15 cellular contexts compared by ENCODE assay signal in the genomic region with DNA sequence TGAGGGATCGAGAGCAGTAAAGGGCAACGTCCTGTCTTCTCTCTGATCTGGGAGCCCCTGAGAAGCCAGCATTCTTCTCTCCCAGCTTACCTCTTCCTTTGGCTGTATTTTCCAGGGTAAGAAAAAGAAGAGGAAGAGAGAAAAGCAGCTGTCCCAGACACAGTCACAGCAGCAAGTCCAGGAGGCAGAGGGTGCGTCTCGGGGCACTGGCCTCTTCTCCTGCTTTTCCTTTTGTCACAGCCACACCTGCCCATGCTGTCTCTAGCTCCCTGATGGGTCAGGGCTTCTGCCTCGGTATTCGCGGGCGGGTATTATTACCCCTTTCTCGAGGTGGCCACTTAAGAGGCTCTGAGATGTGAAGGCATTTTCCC. TPM values are rescaled to one million over a fixed set of nuclear protein-coding genes. Genes with fewer than 3 reads are reported as not detected.
DNase-seq lines count a peak whose midpoint lies in the region; ATAC-seq and TF ChIP-seq lines count a peak whose summit lies in the region.
"Had no signal": no experiment of that assay in that cellular context is flagged by ENCODE, and none has a peak within 500 bp of the region (broad histone marks: within the 10 kb centered on the region; RNA-seq: fewer than 3 reads in every experiment).

No MANE protein-coding gene starts in this region.

- H4K20me1 ChIP-seq in OCI-LY3 (ENCODE audit: insufficient read depth, low read length), result no peaks in the 10 kb centered on the region

- TF ChIP-seq CTCF in OCI-LY3 (IDR thresholded peaks at IDR 0.05; ENCODE audit: low read depth, low read length), result no peak
- TF ChIP-seq CTCF in epithelial cell of proximal tubule (conservative IDR thresholded peaks at IDR 0.05; ENCODE audit: low read depth, low read length), result no peak

- H3K4me2 ChIP-seq in OCI-LY3 (ENCODE audit: low read length), result peak overlapping the region; percentile 48

- H3K4me3 ChIP-seq in OCI-LY3 (ENCODE audit: low read length) (peak overlapping the region; percentile 49; the same call in 1 of the 2 replicates), epithelial cell of proximal tubule (ENCODE audit: low read depth, low read length) (peak overlapping the region; percentile 43)

- no peak for DNase-seq in activated T-cell treated with anti-CD3 and anti-CD28 coated beads, Interleukin-2, amount 50 U/mL, for 4 hours
- DNase-seq in activated T-cell treated with anti-CD3 and anti-CD28 coated beads for 4 hours (no peak), epithelial cell of proximal tubule (ENCODE audit: low read depth) (no peak), AG08395 (ENCODE audit: low spot score) (no peak), NCI-H524 (lab: John Stamatoyannopoulos, UW) (no peak)
- no peak for DNase-seq in stimulated activated effector memory CD8-positive, alpha-beta T cell treated with anti-CD3 and anti-CD28 coated beads, Interleukin-12 subunit alpha, Interleukin-12 subunit beta, amount 100 ng/mL, for 72 hours (ENCODE audit: low spot score in 2 of 2)
- DNase-seq: activated CD4-positive, alpha-beta T cell treated with anti-CD3 and anti-CD28 coated beads for 1 hour; activated effector memory CD4-positive, alpha-beta T cell treated with anti-CD3 and anti-CD28 coated beads, Interleukin-2, amount 50 U/mL, for 16 hours; hippocampal formation; NCI-H2029 treated with DMSO at 0.1 percent for 48 hours; NK-92 treated with Interleukin-12 subunit alpha and Interleukin-12 subunit beta, amount 100 ng/mL, for 24 hours; posterior cingulate gyrus had no signal

- H3K9me3 ChIP-seq in OCI-LY3 (ENCODE audit: insufficient read depth, low read length), result no peaks in the 10 kb centered on the region

- no peak overlapping the region for H2AFZ ChIP-seq in OCI-LY3 (ENCODE audit: low read depth, low read length)

- no peaks in the 10 kb centered on the region for H3K36me3 ChIP-seq in OCI-LY3 (replicated peaks; ENCODE audit: low read depth, low read length)

- no peaks in the 10 kb centered on the region for H3K36me3 Mint-ChIP-seq in activated T-cell treated with anti-CD3 and anti-CD28 coated beads, Interleukin-2, amount 50 U/mL, for 4 hours (ENCODE audit: insufficient read depth)
- H3K36me3 Mint-ChIP-seq in stimulated activated effector memory CD8-positive, alpha-beta T cell treated with anti-CD3 and anti-CD28 coated beads, Interleukin-12 subunit alpha, Interleukin-12 subunit beta, amount 100 ng/mL, for 72 hours, result peaks cover 24% of the 10 kb centered on the region

- peaks cover 22% of the 10 kb centered on the region for H3K4me1 ChIP-seq in OCI-LY3 (ENCODE audit: low read length)

- H3K9me3 Mint-ChIP-seq in activated T-cell treated with anti-CD3 and anti-CD28 coated beads, Interleukin-2, amount 50 U/mL, for 4 hours, result no peaks in the 10 kb centered on the region
- no peaks in the 10 kb centered on the region for H3K9me3 Mint-ChIP-seq in stimulated activated effector memory CD8-positive, alpha-beta T cell treated with anti-CD3 and anti-CD28 coated beads, Interleukin-12 subunit alpha, Interleukin-12 subunit beta, amount 100 ng/mL, for 72 hours

- H3K27me3 Mint-ChIP-seq in activated T-cell treated with anti-CD3 and anti-CD28 coated beads, Interleukin-2, amount 50 U/mL, for 4 hours (ENCODE audit: low read depth), result peaks cover 3% of the 10 kb centered on the region

- no peaks in the 10 kb centered on the region for H3K79me2 ChIP-seq in OCI-LY3 (ENCODE audit: low read length)

- H3K27me3 ChIP-seq in OCI-LY3 (ENCODE audit: low read depth, low read length), result peaks cover 13% of the 10 kb centered on the region

- peaks cover 28% of the 10 kb centered on the region for H3K4me1 Mint-ChIP-seq in activated T-cell treated with anti-CD3 and anti-CD28 coated beads, Interleukin-2, amount 50 U/mL, for 4 hours (ENCODE audit: low read depth)
- peaks cover 42% of the 10 kb centered on the region for H3K4me1 Mint-ChIP-seq in stimulated activated effector memory CD8-positive, alpha-beta T cell treated with anti-CD3 and anti-CD28 coated beads, Interleukin-12 subunit alpha, Interleukin-12 subunit beta, amount 100 ng/mL, for 72 hours

- H3K27ac ChIP-seq in OCI-LY3 (ENCODE audit: low read length), result no peak overlapping the region
- H3K27ac ChIP-seq: epithelial cell of prostate had no signal

- H3K27ac Mint-ChIP-seq in stimulated activated effector memory CD8-positive, alpha-beta T cell treated with anti-CD3 and anti-CD28 coated beads, Interleukin-12 subunit alpha, Interleukin-12 subunit beta, amount 100 ng/mL, for 72 hours, result peak overlapping the region; percentile 89

- ATAC-seq in activated T-cell treated with anti-CD3 and anti-CD28 coated beads, Interleukin-2, amount 50 U/mL, for 4 hours, result no peak
- no peak for ATAC-seq in stimulated activated effector memory CD8-positive, alpha-beta T cell treated with anti-CD3 and anti-CD28 coated beads, Interleukin-12 subunit alpha, Interleukin-12 subunit beta, amount 100 ng/mL, for 72 hours
- ATAC-seq in GM19351 (IDR thresholded peaks at IDR 0.05; ENCODE audit: unreplicated experiment), result no peak

- peak overlapping the region; percentile 19; the same call in 1 of the 2 replicates for H3K9ac ChIP-seq in OCI-LY3 (ENCODE audit: low read length)

- H3K4me3 Mint-ChIP-seq in activated T-cell treated with anti-CD3 and anti-CD28 coated beads, Interleukin-2, amount 50 U/mL, for 4 hours, result peak overlapping the region; percentile 42
- H3K4me3 Mint-ChIP-seq in stimulated activated effector memory CD8-positive, alpha-beta T cell treated with anti-CD3 and anti-CD28 coated beads, Interleukin-12 subunit alpha, Interleukin-12 subunit beta, amount 100 ng/mL, for 72 hours, result peak overlapping the region; percentile 68

RNA-seq across cellular contexts. Expression of a gene that starts 20.3 kb away (rescaled TPM):
- 10 to 100 TPM; 93.8 to 99.6 (median 98.1) TPM for total RNA-seq in activated T-cell treated with anti-CD3 and anti-CD28 coated beads, Interleukin-2, amount 50 U/mL, for 4 hours
- total RNA-seq in epithelial cell of proximal tubule, result 72.4 and 74.7 TPM in 2 replicates

RNA-seq across cellular contexts. Expression of a gene that starts 46.8 kb away (rescaled TPM):
- 10 to 100 TPM; 16.0 to 18.6 (median 16.2) TPM for total RNA-seq in activated T-cell treated with anti-CD3 and anti-CD28 coated beads, Interleukin-2, amount 50 U/mL, for 4 hours
- total RNA-seq in epithelial cell of proximal tubule, result 26.3 and 29.1 TPM in 2 replicates

RNA-seq across cellular contexts. Expression of a gene that starts 47.1 kb away (rescaled TPM):
- total RNA-seq in activated T-cell treated with anti-CD3 and anti-CD28 coated beads, Interleukin-2, amount 50 U/mL, for 4 hours, result 1 to 10 TPM; 5.5 to 9.9 (median 8.8) TPM
- total RNA-seq in epithelial cell of proximal tubule, result 9.5 and 11.9 TPM in 2 replicates
